Comparison of ENCODE assay signal across 1 cellular context in genomic region chr2:120257522-120257921, GRCh38.
TF ChIP-seq lines count a peak whose summit lies in the region.

No MANE protein-coding gene starts in this region.

TF ChIP-seq in K562, 482 proteins besides CTCF, POLR2A, EP300 and RAD21 (continued from another document):
- peak; percentile 95 for TF ChIP-seq ZNF316 (IDR thresholded peaks at IDR 0.05)
- TF ChIP-seq ZBTB33 (CRISPR knock-in tag; IDR thresholded peaks at IDR 0.05), result no peak
- TF ChIP-seq ELF4 (CRISPR knock-in tag; IDR thresholded peaks at IDR 0.05), result no peak
- TF ChIP-seq ZMIZ1 (IDR thresholded peaks at IDR 0.05; ENCODE audit: low read depth in 2 of 2, low read length in 2 of 2), result no peak
- no peak for TF ChIP-seq ARID3B (CRISPR knock-in tag; IDR thresholded peaks at IDR 0.05; ENCODE audit: borderline replicate concordance)
- TF ChIP-seq CTBP1 (IDR thresholded peaks at IDR 0.05; ENCODE audit: borderline replicate concordance), result no peak
- TF ChIP-seq CSDE1 (IDR thresholded peaks at IDR 0.05), result no peak
- TF ChIP-seq MAFG (tag; conservative IDR thresholded peaks at IDR 0.05), result peak; percentile 65
- no peak for TF ChIP-seq ZNF77 (CRISPR knock-in tag; IDR thresholded peaks at IDR 0.05)
- TF ChIP-seq U2AF2 (optimal IDR thresholded peaks at IDR 0.05; ENCODE audit: low read depth, low read length), result no peak
- TF ChIP-seq IFI16 (CRISPR knock-in tag; IDR thresholded peaks at IDR 0.05), result no peak
- TF ChIP-seq GABPB1 (CRISPR knock-in tag; IDR thresholded peaks at IDR 0.05), result no peak
- no peak for TF ChIP-seq MXI1 (IDR thresholded peaks at IDR 0.05; ENCODE audit: low read depth, low read length)
- TF ChIP-seq ZNF592 (IDR thresholded peaks at IDR 0.05), result no peak
- TF ChIP-seq PBX2 (CRISPR knock-in tag; IDR thresholded peaks at IDR 0.05; ENCODE audit: low read depth), result no peak
- TF ChIP-seq PBX2 (tag; conservative IDR thresholded peaks at IDR 0.05; ENCODE audit: low read depth), result peak; percentile 54
- no peak for TF ChIP-seq MCM2 (IDR thresholded peaks at IDR 0.05; ENCODE audit: low read depth)
- TF ChIP-seq CXXC5 (CRISPR knock-in tag; IDR thresholded peaks at IDR 0.05), result no peak
- no peak for TF ChIP-seq ZBTB12 (CRISPR knock-in tag; IDR thresholded peaks at IDR 0.05)
- no peak for TF ChIP-seq MED1 (CRISPR knock-in tag; IDR thresholded peaks at IDR 0.05; ENCODE audit: borderline replicate concordance)
- no peak for TF ChIP-seq ZNF431 (CRISPR knock-in tag; IDR thresholded peaks at IDR 0.05)
- no peak for TF ChIP-seq MTF1 (CRISPR knock-in tag; IDR thresholded peaks at IDR 0.05; ENCODE audit: borderline replicate concordance)
- no peak for TF ChIP-seq CREB3L1 (IDR thresholded peaks at IDR 0.05; ENCODE audit: borderline replicate concordance, low read depth)
- no peak for TF ChIP-seq ZBTB9 (CRISPR knock-in tag; IDR thresholded peaks at IDR 0.05)
- no peak for TF ChIP-seq GTF2E2 (tag; IDR thresholded peaks at IDR 0.05)
- TF ChIP-seq HLTF (IDR thresholded peaks at IDR 0.05), result no peak
- TF ChIP-seq TCF7 (IDR thresholded peaks at IDR 0.05; ENCODE audit: borderline replicate concordance), result no peak
- TF ChIP-seq ERF (CRISPR knock-in tag; IDR thresholded peaks at IDR 0.05), result no peak
- no peak for TF ChIP-seq CBX5 (IDR thresholded peaks at IDR 0.05; ENCODE audit: borderline replicate concordance, low read depth)
- TF ChIP-seq BRF1 (IDR thresholded peaks at IDR 0.05; ENCODE audit: borderline replicate concordance, extremely low read depth, insufficient read length), result no peak
- TF ChIP-seq ZNF551 (CRISPR knock-in tag; IDR thresholded peaks at IDR 0.05), result no peak
- no peak for TF ChIP-seq POLR2AphosphoS5 (IDR thresholded peaks at IDR 0.05; ENCODE audit: control insufficient read depth, insufficient read depth, low read depth, low read length)
- TF ChIP-seq DPF2 (IDR thresholded peaks at IDR 0.05), result no peak
- no peak for TF ChIP-seq TAF9B (IDR thresholded peaks at IDR 0.05; ENCODE audit: partially characterized antibody)
- TF ChIP-seq ZNF445 (CRISPR knock-in tag; IDR thresholded peaks at IDR 0.05; ENCODE audit: low read depth), result no peak
